Comparison of ENCODE assay signal across 8 cellular contexts in the genomic region with DNA sequence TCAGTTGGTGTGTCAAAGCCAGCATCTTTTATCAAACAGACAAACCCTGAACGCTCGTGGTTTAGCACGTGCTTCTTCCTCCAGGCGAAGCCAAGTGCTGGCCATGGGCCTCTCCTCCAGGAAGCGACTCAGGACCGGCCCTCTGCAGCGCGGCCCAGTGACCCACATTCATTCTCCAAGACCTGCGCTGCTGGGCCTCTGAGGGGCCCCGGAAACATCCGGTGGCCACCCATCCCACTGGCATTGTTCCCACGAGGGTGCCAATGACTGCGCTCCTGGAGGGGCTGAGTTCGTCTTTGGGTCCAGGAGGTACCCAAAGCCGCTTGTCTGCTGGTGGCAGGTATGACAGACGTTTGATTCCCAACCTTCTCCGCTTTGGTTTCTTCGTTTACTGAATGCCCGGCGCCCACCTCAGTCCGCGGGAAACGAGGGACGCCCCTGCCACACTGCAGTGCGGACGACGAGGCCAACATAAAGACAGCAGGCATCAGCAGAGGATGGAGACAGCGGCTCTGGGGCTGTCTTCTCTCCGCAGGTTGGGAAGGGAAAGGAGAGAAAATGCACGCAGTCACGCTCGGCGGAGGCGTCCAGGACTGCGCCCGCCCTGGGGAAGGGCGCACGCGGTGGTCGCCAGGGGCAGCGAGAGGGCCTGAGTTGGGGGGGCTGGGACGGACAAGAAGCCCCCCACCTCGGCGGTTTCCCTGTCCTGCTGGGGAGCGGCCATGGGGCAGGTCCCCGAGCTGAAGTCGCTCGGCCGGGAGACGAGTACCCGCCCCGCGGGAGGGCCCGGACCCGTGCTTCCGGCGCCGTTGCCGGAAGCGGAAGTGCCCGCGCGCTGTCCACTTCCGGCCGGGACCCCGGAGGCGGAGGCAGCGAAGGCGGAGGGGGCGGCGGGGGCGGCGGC. TPM values are rescaled to one million over a fixed set of nuclear protein-coding genes. Genes with fewer than 3 reads are reported as not detected.
DNase-seq lines count a peak whose midpoint lies in the region; ATAC-seq and TF ChIP-seq lines count a peak whose summit lies in the region.

A gene (plus strand): TSS at position 842 of the 904 bp plus-strand sequence. CDS start 3,030 bp downstream, outside the sequence.

- H3K9me3 Mint-ChIP-seq in activated CD4-positive, alpha-beta T cell treated with anti-CD3 and anti-CD28 coated beads for 36 hours (ENCODE audit: low read depth): no peaks in the 10 kb centered on the region

- intact Hi-C loops in activated CD4-positive, alpha-beta T cell treated with anti-CD3 and anti-CD28 coated beads for 36 hours (cut with DNase I, micrococcal nuclease): loop anchor here in 1 of 2 experiments (1.0 to 10.0 kb wide), 5 partner anchors 17 to 452 kb away; a partner anchor contains a TSS
- intact Hi-C loops in left colon (cut with DNase I, micrococcal nuclease): no loop called here

- peak within 1 kb of the TSS; percentile 52 for H3K27ac ChIP-seq in AG04450 (ENCODE audit: low read depth, low read length)

- H3K27me3 Mint-ChIP-seq in activated CD4-positive, alpha-beta T cell treated with anti-CD3 and anti-CD28 coated beads for 36 hours: no peaks in the 10 kb centered on the region

- POLR2A ChIA-PET in AG04450 (lab: Yijun Ruan, JAX): interaction anchor here (1.0 to 1.3 kb wide), 2 partner anchors 74 to 125 kb away, joined by 4 read pairs; no protein-coding TSS in a partner anchor
- POLR2A ChIA-PET in activated CD4-positive, alpha-beta T cell treated with anti-CD3 and anti-CD28 coated beads for 36 hours (lab: Charles Lee): no interaction called here

- CTCF ChIA-PET in AG04450 (lab: Charles Lee): interaction anchor here (0.8 to 1.7 kb wide), 2 partner anchors 59 to 126 kb away, joined by 3 to 7 read pairs; no protein-coding TSS in a partner anchor
- CTCF ChIA-PET in activated CD4-positive, alpha-beta T cell treated with anti-CD3 and anti-CD28 coated beads for 36 hours (lab: Charles Lee): interaction anchor here (0.7 to 1.1 kb wide), 2 partner anchors 43 to 126 kb away, joined by 6 read pairs; no protein-coding TSS in a partner anchor

- peaks cover 37% of the 10 kb centered on the region for H3K4me1 Mint-ChIP-seq in activated CD4-positive, alpha-beta T cell treated with anti-CD3 and anti-CD28 coated beads for 36 hours

- H3K36me3 Mint-ChIP-seq in activated CD4-positive, alpha-beta T cell treated with anti-CD3 and anti-CD28 coated beads for 36 hours (ENCODE audit: low read depth): peaks cover 16% of the 10 kb centered on the region

- H3K4me3 ChIP-seq in AG04450 (ENCODE audit: low read depth, low read length): peak within 1 kb of the TSS; percentile 100
- peak within 1 kb of the TSS; percentile 94 for H3K4me3 ChIP-seq in choroid plexus epithelial cell (ENCODE audit: low read depth, low read length)

- peaks cover 7% of the 10 kb centered on the region for H3K9me3 ChIP-seq in AG04450 (ENCODE audit: control insufficient read depth, insufficient read depth, low read length)

- H3K4me3 Mint-ChIP-seq in activated CD4-positive, alpha-beta T cell treated with anti-CD3 and anti-CD28 coated beads for 36 hours: peak within 1 kb of the TSS; percentile 87

- peak within 1 kb of the TSS; percentile 92 for H3K27ac Mint-ChIP-seq in activated CD4-positive, alpha-beta T cell treated with anti-CD3 and anti-CD28 coated beads for 36 hours

- DNase-seq in AG04450 (ENCODE audit: low read depth, low spot score): peak; percentile 15
- peak; percentile 63 for DNase-seq in NCI-H2227 treated with DMSO at 0.1 percent for 48 hours (lab: John Stamatoyannopoulos, UW)
- DNase-seq in activated CD4-positive, alpha-beta T cell treated with anti-CD3 and anti-CD28 coated beads for 36 hours: peak; percentile 83
- DNase-seq in choroid plexus epithelial cell (ENCODE audit: low read depth): peak; percentile 60
- peak; percentile 67 to 81 for DNase-seq in left colon
- peak; percentile 70 for DNase-seq in stimulated activated CD4-positive, alpha-beta T cell treated with anti-CD3 and anti-CD28 coated beads, Interleukin-1b, Interleukin-23, amount 100 ng/mL, for 48 hours

- no peaks in the 10 kb centered on the region for H3K27me3 ChIP-seq in AG04450 (ENCODE audit: control insufficient read depth, insufficient read depth, low read length)

- no peak for TF ChIP-seq CTCF in AG04450 (IDR thresholded peaks at IDR 0.05; ENCODE audit: low read depth, low read length)
- no peak for TF ChIP-seq CTCF in choroid plexus epithelial cell (conservative IDR thresholded peaks at IDR 0.05; ENCODE audit: low read depth, low read length)

- peak; percentile 92 for ATAC-seq in GM18868 (IDR thresholded peaks at IDR 0.05; ENCODE audit: unreplicated experiment)
- ATAC-seq in HG03097 (IDR thresholded peaks at IDR 0.05; ENCODE audit: low FRiP score, unreplicated experiment): peak; percentile 70
- ATAC-seq in activated CD4-positive, alpha-beta T cell treated with anti-CD3 and anti-CD28 coated beads for 36 hours: peak; percentile 88
- ATAC-seq in left colon: peak; percentile 93

RNA-seq across cellular contexts. Expression of the gene that starts here (rescaled TPM):
- polyA plus RNA-seq in AG04450 (2011; rRNA removed): 27.3 and 32.9 TPM in 2 replicates
- 31.7 and 38.2 TPM in 2 replicates for polyA minus RNA-seq in AG04450 (2011; rRNA and poly(A)+ RNA removed)
- total RNA-seq in activated CD4-positive, alpha-beta T cell treated with anti-CD3 and anti-CD28 coated beads for 36 hours: 10 to 100 TPM; 49.7 to 62.7 TPM
- total RNA-seq in left colon: 10 to 100 TPM; 65.2 to 75.1 TPM

Comparison
In these comparisons a context has a peak if more than half of its experiments do, and no peak if none do; other contexts are left out.
1. Peak in every context shown above with its lines: DNase-seq, ATAC-seq, H3K4me3 ChIP-seq and H3K27ac ChIP-seq.
2. DNase-seq: peak in every context shown above with its lines; median percentile 83 in activated CD4-positive, alpha-beta T cell treated with anti-CD3 and anti-CD28 coated beads for 36 hours; 74 in left colon; 70 in stimulated activated CD4-positive, alpha-beta T cell treated with anti-CD3 and anti-CD28 coated beads, Interleukin-1b, Interleukin-23, amount 100 ng/mL, for 48 hours; 63 in NCI-H2227 treated with DMSO at 0.1 percent for 48 hours; 60 in choroid plexus epithelial cell; 15 in AG04450.